In genomic region chr10:24724381-24725228, GRCh38 we compare ENCODE assay signal across 9 cellular contexts. TPM values are rescaled to one million over a fixed set of nuclear protein-coding genes. Genes with fewer than 3 reads are reported as not detected.
A peak's percentile ranks its signal among the peaks of the same experiment; 100 is the strongest.
DNase-seq lines count a peak whose midpoint lies in the region; ATAC-seq, FAIRE-seq and TF ChIP-seq lines count a peak whose summit lies in the region.
"Had no signal": no experiment of that assay in that cellular context is flagged by ENCODE, and none has a peak within 500 bp of the region (broad histone marks: within the 10 kb centered on the region; RNA-seq: fewer than 3 reads in every experiment).

No MANE protein-coding gene starts in this region.

- no peaks in the 10 kb centered on the region for H3K36me3 ChIP-seq in kidney (ENCODE audit: control insufficient read depth in 1 of 2, insufficient read depth in 2 of 2, low read length in 2 of 2)

- FAIRE-seq in kidney (lab: Jason Lieb, UNC), result peak; percentile 58
- FAIRE-seq: endometrium had no signal

- DNase-seq in Ammon's horn (ENCODE audit: low spot score), result peak; percentile 99
- DNase-seq in NCI-H460 (ENCODE audit: extremely low read depth, low read depth), result peak; percentile 95
- DNase-seq in activated CD4-positive, alpha-beta T cell treated with anti-CD3 and anti-CD28 coated beads for 1 hour, result peak; percentile 92
- peak; percentile 98 for DNase-seq in cerebellum (ENCODE audit: low spot score)
- DNase-seq in kidney, result peak; percentile 99
- peak; percentile 89 to 92 for DNase-seq in stimulated activated CD4-positive, alpha-beta T cell treated with anti-CD3 and anti-CD28 coated beads, Interleukin-15, amount 100 ng/mL, for 1 hour (ENCODE audit: low read depth in 1 of 2, low spot score in 1 of 2)

- TF ChIP-seq POLR2A in GM19193 (IDR thresholded peaks at IDR 0.05; ENCODE audit: extremely low read depth, insufficient read depth, insufficient read length), result peak; percentile 77

- H3K27ac ChIP-seq in kidney (ENCODE audit: low read depth in 2 of 2, low read length in 2 of 2), result peak overlapping the region; percentile 74 to 90

- peak overlapping the region; percentile 79 to 98 for H3K9ac ChIP-seq in kidney (ENCODE audit: low read length in 2 of 2)

- H3K9me3 ChIP-seq in kidney (ENCODE audit: control insufficient read depth in 1 of 2, low read length in 2 of 2), result no peaks in the 10 kb centered on the region

- no peak for TF ChIP-seq CTCF in kidney (IDR thresholded peaks at IDR 0.05; ENCODE audit: borderline replicate concordance, extremely low read depth, insufficient read depth)

- intact Hi-C loops in kidney (cut with DNase I), result no loop called here

- H3K4me1 ChIP-seq in kidney (ENCODE audit: control insufficient read depth in 1 of 2, insufficient read depth in 1 of 2, low read depth in 1 of 2, low read length in 2 of 2), result peaks cover 9 to 15% of the 10 kb centered on the region in 2 donors

- peak; percentile 86 for ATAC-seq in HG03432 (IDR thresholded peaks at IDR 0.05; ENCODE audit: unreplicated experiment)

- peak overlapping the region; percentile 77 to 98 for H3K4me3 ChIP-seq in kidney (ENCODE audit: low read length in 2 of 2)

RNA-seq across cellular contexts. Expression of gene ARHGAP21, which starts 0.9 kb away (rescaled TPM):
- total RNA-seq in NCI-H460 (2014; rRNA removed; shearing (Covaris generic)), result 53.2 and 60.2 TPM in 2 replicates
- 29.8 and 175 TPM in 2 replicates for polyA plus RNA-seq in NCI-H460 (2014; cell fraction: nucleus; rRNA removed)
- total RNA-seq in cerebellum (246 TPM), kidney (74.3 TPM)
- polyA plus RNA-seq in kidney (ENCODE audit: insufficient read depth, low read depth, low replicate concordance), result 12.7 TPM

Comparison
In these comparisons a context has a peak if more than half of its experiments do, and no peak if none do; other contexts are left out.
1. Peak in every context shown above with its lines: DNase-seq, ATAC-seq, H3K4me3 ChIP-seq and H3K27ac ChIP-seq.